8 cellular contexts compared by ENCODE assay signal in genomic region chr5:150488519-150489357, GRCh38. TPM values are rescaled to one million over a fixed set of nuclear protein-coding genes. Genes with fewer than 3 reads are reported as not detected.
DNase-seq lines count a peak whose midpoint lies in the region; ATAC-seq and TF ChIP-seq lines count a peak whose summit lies in the region.

No MANE protein-coding gene starts in this region.

- H3K9me3 ChIP-seq in suprapubic skin, result no peaks in the 10 kb centered on the region

- ATAC-seq in left lobe of liver (peak; percentile 48), HG03196 (IDR thresholded peaks at IDR 0.05; ENCODE audit: unreplicated experiment) (no peak)

- DNase-seq in LNCaP clone FGC (ENCODE audit: low read depth) (no peak), brain microvascular endothelial cell (no peak), left lobe of liver (ENCODE audit: low spot score) (peak; percentile 88), suprapubic skin (ENCODE audit: low spot score in 2 of 2) (no peak), DMS153 treated with DMSO at 0.1 percent for 48 hours (lab: John Stamatoyannopoulos, UW; ENCODE audit: unreplicated experiment) (no peak), NCI-H2171 treated with DMSO at 0.1 percent for 48 hours (lab: John Stamatoyannopoulos, UW) (no peak), NCI-H187 treated with DMSO at 0.1 percent for 48 hours (lab: John Stamatoyannopoulos, UW) (no peak)

- no peak for TF ChIP-seq CTCF in LNCaP clone FGC (IDR thresholded peaks at IDR 0.05; ENCODE audit: control insufficient read depth, extremely low read depth, insufficient read depth)
- no peak for TF ChIP-seq CTCF in brain microvascular endothelial cell (IDR thresholded peaks at IDR 0.05; ENCODE audit: low read depth, low read length, missing control alignments)
- no peak for TF ChIP-seq CTCF in suprapubic skin (IDR thresholded peaks at IDR 0.05)

- peak in 1 of 2 donors; percentile 6 for TF ChIP-seq POLR2A in suprapubic skin (IDR thresholded peaks at IDR 0.05)

- H3K4me3 ChIP-seq in LNCaP clone FGC (ENCODE audit: low read depth, low read length), result peak overlapping the region; percentile 83; the same call in 1 of the 2 replicates
- H3K4me3 ChIP-seq in brain microvascular endothelial cell (ENCODE audit: low read depth, low read length), result peak overlapping the region; percentile 17
- peak overlapping the region; percentile 97 for H3K4me3 ChIP-seq in suprapubic skin

- H3K27ac ChIP-seq in brain microvascular endothelial cell (peak overlapping the region; percentile 55), suprapubic skin (peak overlapping the region; percentile 98)

- no peak for TF ChIP-seq EP300 in suprapubic skin (IDR thresholded peaks at IDR 0.05)

- WGBS in suprapubic skin, result 34% methylated on average over 11 of the region's 11 CpGs

- H3K36me3 ChIP-seq in brain microvascular endothelial cell (replicated peaks) (no peaks in the 10 kb centered on the region), suprapubic skin (no peaks in the 10 kb centered on the region)

- H3K4me1 ChIP-seq in suprapubic skin, result peaks cover 78% of the 10 kb centered on the region

- H3K27me3 ChIP-seq in brain microvascular endothelial cell (replicated peaks) (no peaks in the 10 kb centered on the region), suprapubic skin (no peaks in the 10 kb centered on the region)

- in situ Hi-C loops in brain microvascular endothelial cell (cut with HindIII; ENCODE audit: low pct_ligation_motif_present, low sequenced_read_pairs), result no loop called here

RNA-seq across cellular contexts. Expression of gene NDST1, which starts 19.2 kb away (rescaled TPM):
- total RNA-seq in left lobe of liver (63.7 TPM), suprapubic skin (100 to 1,000 TPM in 3 of 4 donors, 10 to 100 TPM in 1; 94.6 to 157 (median 134) TPM)

RNA-seq across cellular contexts. Expression of gene RPS14, which starts 39.2 kb away (rescaled TPM):
- total RNA-seq in left lobe of liver (660 TPM), suprapubic skin (1,000 to 10,000 TPM; 1,684 to 3,537 (median 3,314) TPM)

Comparison
In these comparisons a context has a peak if more than half of its experiments do, and no peak if none do; other contexts are left out.
1. H3K4me3 ChIP-seq: peak in every context shown above with its lines; median percentile 97 in suprapubic skin; 83 in LNCaP clone FGC; 17 in brain microvascular endothelial cell.